Comparison of ENCODE assay signal across 9 cellular contexts in the genomic region with DNA sequence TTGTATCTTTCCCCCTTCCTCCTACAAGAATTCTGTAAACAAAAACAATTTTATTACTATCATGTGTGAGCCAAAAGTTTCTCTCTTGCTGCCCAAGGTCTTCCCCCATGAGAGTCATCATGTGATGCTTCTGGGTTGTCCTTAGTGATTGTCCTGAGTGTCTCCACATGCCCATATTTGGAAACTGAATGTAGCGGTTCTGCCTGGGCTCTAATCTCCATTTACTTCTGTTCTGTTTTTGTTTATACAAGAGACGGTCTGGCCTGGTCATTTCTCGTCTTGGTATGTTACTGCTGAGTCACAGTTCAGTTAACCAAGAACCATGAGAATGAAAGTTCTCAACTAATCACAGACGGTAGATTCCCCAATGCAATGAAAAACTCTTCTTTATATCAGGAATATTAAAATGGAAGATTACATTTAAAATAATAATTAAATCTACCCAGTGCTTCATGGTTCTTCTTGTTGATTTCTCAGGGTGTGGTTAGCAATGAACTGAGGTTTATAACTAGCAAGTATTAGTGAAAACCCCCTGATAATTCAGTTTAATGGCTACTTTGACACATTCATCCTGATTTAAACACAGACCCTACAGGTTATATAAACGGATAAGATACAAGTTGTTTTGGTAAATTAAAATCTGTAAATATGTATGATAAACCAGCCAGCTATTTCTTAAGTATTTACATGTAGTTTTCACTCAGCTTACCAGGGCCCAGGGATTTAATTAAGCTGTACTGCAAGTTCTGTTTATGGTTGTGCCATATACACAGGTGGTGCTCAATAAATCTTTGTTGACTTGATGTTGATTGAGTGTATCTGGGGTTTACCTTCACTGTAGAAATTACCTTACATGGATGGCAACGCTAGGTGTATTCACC.
DNase-seq lines count a peak whose midpoint lies in the region; ATAC-seq and TF ChIP-seq lines count a peak whose summit lies in the region.
"Had no signal": no experiment of that assay in that cellular context is flagged by ENCODE, and none has a peak within 500 bp of the region (broad histone marks: within the 10 kb centered on the region; RNA-seq: fewer than 3 reads in every experiment).

No MANE protein-coding gene starts in this region.

- no peaks in the 10 kb centered on the region for H3K9me3 ChIP-seq in osteoblast (ENCODE audit: low read depth, low read length)
- H3K9me3 ChIP-seq in neuronal stem cell (replicated peaks in 1 of 2; ENCODE audit: control insufficient read depth in 2 of 2, insufficient read depth in 1 of 2, low read depth in 1 of 2, low read length in 2 of 2): peaks cover 0 to 3% of the 10 kb centered on the region in 2 donors

- ATAC-seq in GM19468 (IDR thresholded peaks at IDR 0.05; ENCODE audit: extremely low read depth, unreplicated experiment): peak; percentile 24

- H3K27ac ChIP-seq in ACC112 (ENCODE audit: low read depth, low read length): peak overlapping the region; percentile 94
- peak overlapping the region; percentile 31 for H3K27ac ChIP-seq in HL-60 (replicated peaks)
- H3K27ac ChIP-seq in osteoblast (ENCODE audit: low read depth, low read length): peak overlapping the region; percentile 95
- H3K27ac ChIP-seq in neuronal stem cell (replicated peaks; ENCODE audit: low read length): no peak overlapping the region

- H3K27me3 ChIP-seq in ACC112 (ENCODE audit: insufficient read depth, low read length) (no peaks in the 10 kb centered on the region), HL-60 (ENCODE audit: insufficient read depth, poor library complexity, severe bottlenecking) (no peaks in the 10 kb centered on the region), osteoblast (ENCODE audit: insufficient read depth, low read length) (no peaks in the 10 kb centered on the region), neuronal stem cell (ENCODE audit: control insufficient read depth in 3 of 3, insufficient read depth in 3 of 3, low read depth in 1 of 3, low read length in 3 of 3) (no peaks in the 10 kb centered on the region)

- no peak overlapping the region for H2BK5ac ChIP-seq in neuronal stem cell (ENCODE audit: low read length)

- no peak for TF ChIP-seq CTCF in HL-60 (IDR thresholded peaks at IDR 0.05; ENCODE audit: insufficient read depth, low read length)
- TF ChIP-seq CTCF in osteoblast (IDR thresholded peaks at IDR 0.05; ENCODE audit: extremely low read depth, low read depth, low read length): no peak

- no peak overlapping the region for H4K91ac ChIP-seq in neuronal stem cell (ENCODE audit: low read depth, low read length, poor library complexity)

- H3K9ac ChIP-seq in neuronal stem cell (ENCODE audit: low read depth, low read length, poor library complexity): no peak overlapping the region

- H4K20me1 ChIP-seq in osteoblast (ENCODE audit: insufficient read depth, low read length): no peaks in the 10 kb centered on the region

- H2AFZ ChIP-seq in ACC112 (ENCODE audit: low read length, unreplicated experiment): peak overlapping the region; percentile 69
- H2AFZ ChIP-seq in osteoblast (ENCODE audit: low read length): peak overlapping the region; percentile 38
- no peak overlapping the region for H2AFZ ChIP-seq in neuronal stem cell (ENCODE audit: low read length)

- H2BK15ac ChIP-seq in neuronal stem cell (ENCODE audit: low read length): no peak overlapping the region

- H2BK12ac ChIP-seq in neuronal stem cell (ENCODE audit: low read length): no peak overlapping the region

- in situ Hi-C loops in G401 (cut with HindIII; ENCODE audit: low sequenced_read_pairs): no loop called here

- H3K36me3 ChIP-seq in ACC112 (ENCODE audit: insufficient read depth, low read length) (no peaks in the 10 kb centered on the region), osteoblast (ENCODE audit: insufficient read depth, low read length) (no peaks in the 10 kb centered on the region), neuronal stem cell (replicated peaks in 1 of 2; ENCODE audit: control insufficient read depth in 2 of 2, insufficient read depth in 2 of 2, low read length in 2 of 2) (peaks cover 0 to 2% of the 10 kb centered on the region in 2 donors)

- H3K14ac ChIP-seq in neuronal stem cell (ENCODE audit: low read length): no peak overlapping the region

- H4K8ac ChIP-seq in neuronal stem cell (ENCODE audit: low read depth, low read length): no peak overlapping the region

- DNase-seq in HL-60 (ENCODE audit: low read depth in 1 of 2, low spot score in 1 of 2) (peak in 1 of 2 experiments; percentile 45), dermis blood vessel endothelial cell (peak; percentile 93), osteoblast (ENCODE audit: insufficient read length, low spot score, missing footprints) (no peak), neuronal stem cell (ENCODE audit: low spot score) (no peak), G401 (ENCODE audit: low spot score) (no peak), iPS-NIHi11 (ENCODE audit: low spot score) (no peak)
- DNase-seq: activated naive CD8-positive, alpha-beta T cell treated with anti-CD3 and anti-CD28 coated beads, Interleukin-2, amount 10 ng/mL, durations not matched to agents 7 days and 5 days had no signal

- H3K4me3 ChIP-seq in ACC112 (ENCODE audit: low read depth, low read length) (peak overlapping the region; percentile 30; the same call in 1 of the 2 replicates), HL-60 (replicated peaks; ENCODE audit: insufficient read depth, low read length) (no peak overlapping the region), osteoblast (ENCODE audit: insufficient read depth, low read length) (peak overlapping the region; percentile 12), neuronal stem cell (ENCODE audit: low read length in 2 of 2) (no peak overlapping the region)

- WGBS in neuronal stem cell (ENCODE audit: extremely low coverage in 2 of 2, insufficient read length in 2 of 2, insufficient replicate concordance in 1 of 2), 2 donors: no CpG with 5 or more reads among the region's 6 CpGs

- H2BK120ac ChIP-seq in neuronal stem cell (ENCODE audit: low read depth, low read length): no peak overlapping the region

- no peak overlapping the region for H3K23ac ChIP-seq in neuronal stem cell (ENCODE audit: low read depth, low read length, poor library complexity)

- H3K4me2 ChIP-seq in osteoblast (ENCODE audit: insufficient read depth, low read length) (peak overlapping the region; percentile 71), neuronal stem cell (ENCODE audit: insufficient read depth, low read length, poor library complexity, severe bottlenecking) (no peak overlapping the region)

- peaks cover 2% of the 10 kb centered on the region for H3K79me1 ChIP-seq in neuronal stem cell (ENCODE audit: low read depth, low read length)

- no peak overlapping the region for H3K4ac ChIP-seq in neuronal stem cell (ENCODE audit: low read length)

- no peak overlapping the region for H2AK5ac ChIP-seq in neuronal stem cell (ENCODE audit: low read depth, low read length)

- no peaks in the 10 kb centered on the region for H3K79me2 ChIP-seq in ACC112 (ENCODE audit: control insufficient read depth, insufficient read depth, low read length, unreplicated experiment)
- no peaks in the 10 kb centered on the region for H3K79me2 ChIP-seq in osteoblast (ENCODE audit: insufficient read depth, low read length)

- H3K4me1 ChIP-seq in ACC112 (ENCODE audit: control insufficient read depth, insufficient read depth, low read length, unreplicated experiment): peaks cover 19% of the 10 kb centered on the region
- H3K4me1 ChIP-seq in osteoblast (ENCODE audit: insufficient read depth, low read length): peaks cover 19% of the 10 kb centered on the region
- peaks cover 9 to 14% of the 10 kb centered on the region in 2 donors for H3K4me1 ChIP-seq in neuronal stem cell (ENCODE audit: control insufficient read depth in 2 of 2, insufficient read depth in 1 of 2, low read depth in 1 of 2, low read length in 2 of 2)

- no peak overlapping the region for H3K18ac ChIP-seq in neuronal stem cell (ENCODE audit: low read length)

Comparison
In these comparisons a context has a peak if more than half of its experiments do, and no peak if none do; other contexts are left out.
1. H3K4me3 ChIP-seq: peak in ACC112 (single experiment) and osteoblast (single experiment); none in HL-60 (single experiment) and neuronal stem cell (0 of 2).